18 cellular contexts compared by ENCODE assay signal in genomic region chr6:15715060-15715459, GRCh38. TPM values are rescaled to one million over a fixed set of nuclear protein-coding genes. Genes with fewer than 3 reads are reported as not detected.
DNase-seq lines count a peak whose midpoint lies in the region; ATAC-seq, FAIRE-seq and TF ChIP-seq lines count a peak whose summit lies in the region.
"Had no signal": no experiment of that assay in that cellular context is flagged by ENCODE, and none has a peak within 500 bp of the region (broad histone marks: within the 10 kb centered on the region; RNA-seq: fewer than 3 reads in every experiment).

No MANE protein-coding gene starts in this region.

- H3K27me3 ChIP-seq in GM23338 (ENCODE audit: insufficient read depth) = no peaks in the 10 kb centered on the region
- H3K27me3 ChIP-seq: Peyer's patch had no signal

- intact Hi-C loops in mucosa of descending colon (cut with DNase I, micrococcal nuclease) = no loop called here

- H3K27ac ChIP-seq in GM23338 (ENCODE audit: low read depth) = no peak overlapping the region
- H3K27ac ChIP-seq: Peyer's patch had no signal

- no peak for FAIRE-seq in RCC 7860 (lab: Jason Lieb, UNC)
- FAIRE-seq: frontal cortex, GM12878 had no signal

- H3K9me3 ChIP-seq in mucosa of descending colon = no peaks in the 10 kb centered on the region
- H3K9me3 ChIP-seq: Peyer's patch had no signal

- H3K9me2 ChIP-seq in GM23338 (ENCODE audit: insufficient read depth) = peaks cover 15% of the 10 kb centered on the region; the same call in 1 of the 2 replicates

- peaks cover 12% of the 10 kb centered on the region for H3K4me1 Mint-ChIP-seq in activated naive CD4-positive, alpha-beta T cell treated with anti-CD3 and anti-CD28 coated beads, Interleukin-2, amount 50 U/mL, for 24 hours
- 0 out of 3 replicates have a peak, but pooled peaks cover 2% of the 10 kb centered on the region for H3K4me1 Mint-ChIP-seq in GM23338

- no peak overlapping the region for H3K4me3 Mint-ChIP-seq in activated naive CD4-positive, alpha-beta T cell treated with anti-CD3 and anti-CD28 coated beads, Interleukin-2, amount 50 U/mL, for 24 hours
- no peak overlapping the region for H3K4me3 Mint-ChIP-seq in GM23338

- no peaks in the 10 kb centered on the region for H4K20me1 ChIP-seq in GM23338 (replicated peaks; ENCODE audit: insufficient read depth)

- H3K4me3 ChIP-seq in epithelial cell of esophagus (ENCODE audit: low read length) = no peak overlapping the region
- H3K4me3 ChIP-seq in mucosa of descending colon = no peak overlapping the region
- H3K4me3 ChIP-seq in GM23338 = no peak overlapping the region
- H3K4me3 ChIP-seq: GM12878, Peyer's patch had no signal

- no peak overlapping the region for H2AFZ ChIP-seq in GM23338

- no peak for ATAC-seq in mucosa of descending colon
- no peak for ATAC-seq in GM23338
- ATAC-seq: GM12878 had no signal

- H3K27me3 Mint-ChIP-seq in activated naive CD4-positive, alpha-beta T cell treated with anti-CD3 and anti-CD28 coated beads, Interleukin-2, amount 50 U/mL, for 24 hours = peaks cover 4% of the 10 kb centered on the region
- H3K27me3 Mint-ChIP-seq in GM23338 (ENCODE audit: insufficient read depth, low read depth, poor library complexity) = peaks cover 6% of the 10 kb centered on the region

- H3K27ac Mint-ChIP-seq in activated naive CD4-positive, alpha-beta T cell treated with anti-CD3 and anti-CD28 coated beads, Interleukin-2, amount 50 U/mL, for 24 hours = peak overlapping the region; percentile 20
- no peak overlapping the region for H3K27ac Mint-ChIP-seq in GM23338
- H3K27ac Mint-ChIP-seq: progenitor cell of endocrine pancreas had no signal

- peaks cover 5% of the 10 kb centered on the region for H3K36me3 Mint-ChIP-seq in activated naive CD4-positive, alpha-beta T cell treated with anti-CD3 and anti-CD28 coated beads, Interleukin-2, amount 50 U/mL, for 24 hours
- H3K36me3 Mint-ChIP-seq in GM23338 (ENCODE audit: low read depth) = no peaks in the 10 kb centered on the region

- DNase-seq in activated naive CD4-positive, alpha-beta T cell treated with Interleukin-2 at 50 U/mL for 16 hours = no peak
- DNase-seq in RCC 7860 (ENCODE audit: low spot score) (peak; percentile 31), epithelial cell of esophagus (ENCODE audit: low read depth) (peak; percentile 85), mucosa of descending colon (no peak), mucosa of gallbladder (ENCODE audit: low spot score) (no peak), GM23338 (ENCODE audit: low spot score) (no peak)
- DNase-seq in stimulated activated CD8-positive, alpha-beta memory T cell treated with anti-CD3 and anti-CD28 coated beads, Interleukin-4, amount 100 ng/mL, for 48 hours = peak; percentile 42
- DNase-seq: activated CD8-positive, alpha-beta memory T cell treated with anti-CD3 and anti-CD28 coated beads for 24 hours; anterior cingulate cortex; DMS79 treated with DMSO at 0.1 percent for 48 hours; NCI-H1105 treated with DMSO at 0.1 percent for 48 hours; NCI-H524; Peyer's patch; stimulated activated naive CD4-positive, alpha-beta T cell had no signal

- H3K9me3 Mint-ChIP-seq in activated naive CD4-positive, alpha-beta T cell treated with anti-CD3 and anti-CD28 coated beads, Interleukin-2, amount 50 U/mL, for 24 hours = peaks cover 8% of the 10 kb centered on the region
- peaks cover 19% of the 10 kb centered on the region for H3K9me3 Mint-ChIP-seq in GM23338

- H3K36me3 ChIP-seq in mucosa of descending colon (ENCODE audit: low read depth) (no peaks in the 10 kb centered on the region), GM23338 (ENCODE audit: insufficient read depth) (no peaks in the 10 kb centered on the region)
- H3K36me3 ChIP-seq: Peyer's patch had no signal

- H3K4me2 ChIP-seq in GM23338 = no peak overlapping the region

- no peaks in the 10 kb centered on the region for H3K79me2 ChIP-seq in GM23338 (replicated peaks; ENCODE audit: insufficient read depth)

- TF ChIP-seq CTCF in epithelial cell of esophagus (IDR thresholded peaks at IDR 0.05; ENCODE audit: insufficient read depth, low read depth, low read length, missing control alignments) (no peak), mucosa of descending colon (IDR thresholded peaks at IDR 0.05) (no peak), GM23338 (conservative IDR thresholded peaks at IDR 0.05; ENCODE audit: low read depth in 2 of 2) (no peak)

- no peaks in the 10 kb centered on the region for H3F3A ChIP-seq in GM23338 (replicated peaks; ENCODE audit: low read depth)

- H3K4me1 ChIP-seq in mucosa of descending colon (ENCODE audit: low read depth) = no peaks in the 10 kb centered on the region
- no peaks in the 10 kb centered on the region for H3K4me1 ChIP-seq in GM23338 (ENCODE audit: insufficient read depth)
- H3K4me1 ChIP-seq: Peyer's patch had no signal

TF ChIP-seq in GM23338, 12 proteins besides CTCF, POLR2A, EP300 and RAD21 (continues in another document):
- TF ChIP-seq JUNB (IDR thresholded peaks at IDR 0.05; ENCODE audit: unreplicated experiment) = no peak
- no peak for TF ChIP-seq ZNF114 (CRISPR knock-in tag; IDR thresholded peaks at IDR 0.05)
- no peak for TF ChIP-seq STAT1 (IDR thresholded peaks at IDR 0.05; ENCODE audit: unreplicated experiment)
- TF ChIP-seq ETS1 (IDR thresholded peaks at IDR 0.05) = no peak
- TF ChIP-seq EZH2phosphoT487 (IDR thresholded peaks at IDR 0.05; ENCODE audit: unreplicated experiment) = no peak
- TF ChIP-seq NANOG (IDR thresholded peaks at IDR 0.05; ENCODE audit: borderline replicate concordance) = no peak
- TF ChIP-seq REST (IDR thresholded peaks at IDR 0.05; ENCODE audit: unreplicated experiment) = no peak
- no peak for TF ChIP-seq CREB1 (CRISPR knock-in tag; IDR thresholded peaks at IDR 0.05; ENCODE audit: low read depth)

RNA-seq across cellular contexts. Expression of gene DTNBP1, which starts 52.2 kb away (rescaled TPM):
- total RNA-seq in mucosa of descending colon = 10 to 100 TPM; 19.6 to 31.8 (median 25.0) TPM
- total RNA-seq in mucosa of gallbladder = 30.8 TPM
- 12.1 and 13.6 TPM in 2 replicates for total RNA-seq in GM23338 (2014; rRNA removed; shearing (Covaris generic))
- polyA plus RNA-seq in GM23338 (2016; fragmentation: Nextera tagmentation; extraction: Ambion mirVana) = 18.7 and 20.1 TPM in 2 replicates

Comparison
In these comparisons a context has a peak if more than half of its experiments do, and no peak if none do; other contexts are left out.
1. DNase-seq: peak in RCC 7860 (single experiment), epithelial cell of esophagus (single experiment) and stimulated activated CD8-positive, alpha-beta memory T cell treated with anti-CD3 and anti-CD28 coated beads, Interleukin-4, amount 100 ng/mL, for 48 hours (single experiment); none in activated naive CD4-positive, alpha-beta T cell treated with Interleukin-2 at 50 U/mL for 16 hours (single experiment), mucosa of descending colon (0 of 3), mucosa of gallbladder (single experiment) and GM23338 (single experiment).